In the genomic region with DNA sequence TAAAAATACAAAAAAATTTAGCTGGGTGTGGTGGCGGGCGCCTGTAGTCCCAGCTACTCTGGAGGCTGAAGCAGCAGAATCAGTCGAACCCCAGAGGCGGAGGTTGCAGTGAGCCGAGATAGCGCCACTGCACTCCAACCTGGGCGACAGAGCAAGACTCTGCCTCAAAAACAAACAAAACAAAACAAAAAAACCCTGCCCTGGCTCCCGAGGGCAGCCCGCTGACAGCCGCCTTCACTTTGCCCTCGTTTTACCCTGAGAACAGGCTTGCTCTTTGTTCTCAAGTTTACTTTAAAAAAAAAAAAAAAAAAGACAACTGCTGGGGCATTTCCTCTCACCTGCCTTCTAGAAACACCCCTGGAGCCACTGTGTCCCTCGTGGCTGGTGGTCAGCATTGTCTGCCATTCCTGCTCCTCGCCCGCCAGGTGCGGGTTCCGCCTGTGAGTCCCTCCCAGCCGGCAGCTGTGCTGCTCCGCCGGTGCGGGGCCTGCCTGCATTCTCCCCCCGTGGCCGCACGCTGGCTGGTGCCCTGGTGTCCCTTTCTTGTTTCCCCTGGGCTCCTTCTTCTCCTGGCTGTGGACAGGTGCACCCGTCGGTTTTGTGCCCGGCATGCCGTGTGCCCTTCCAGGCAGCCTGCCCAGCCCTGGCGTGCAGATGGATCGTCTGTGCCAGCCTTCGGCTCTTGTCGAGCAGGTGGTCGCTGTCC, we compare ENCODE assay signal across 15 cellular contexts.
DNase-seq lines count a peak whose midpoint lies in the region; ATAC-seq, FAIRE-seq and TF ChIP-seq lines count a peak whose summit lies in the region.
"Had no signal": no experiment of that assay in that cellular context is flagged by ENCODE, and none has a peak within 500 bp of the region (broad histone marks: within the 10 kb centered on the region; RNA-seq: fewer than 3 reads in every experiment).

No MANE protein-coding gene starts in this region.

- CTCF ChIA-PET in activated CD8-positive, alpha-beta T cell treated with anti-CD3 and anti-CD28 coated beads for 36 hours (lab: Charles Lee): no interaction called here

- no peak overlapping the region for H3K4me3 ChIP-seq in NT2/D1 (ENCODE audit: insufficient read length, low read depth)

- no peak overlapping the region for H3K27ac Mint-ChIP-seq in activated CD8-positive, alpha-beta T cell treated with anti-CD3 and anti-CD28 coated beads for 36 hours
- H3K27ac Mint-ChIP-seq: activated T-cell treated with anti-CD3 and anti-CD28 coated beads, Interleukin-2, amount 50 U/mL, for 72 hours had no signal

- peak overlapping the region; percentile 1 for H3K9ac ChIP-seq in NT2/D1 (ENCODE audit: insufficient read length, low read depth)

- no peaks in the 10 kb centered on the region for H3K27me3 Mint-ChIP-seq in activated CD8-positive, alpha-beta T cell treated with anti-CD3 and anti-CD28 coated beads for 36 hours

- DNase-seq in Right ventricle myocardium superior (peak; percentile 53), cardiac septum (ENCODE audit: low spot score) (no peak), NT2/D1 (ENCODE audit: low read depth, low spot score) (no peak), left colon (peak in 1 of 2 donors; percentile 39), hippocampal formation (lab: John Stamatoyannopoulos, UW) (no peak), GM12892 (ENCODE audit: insufficient read length) (no peak)
- DNase-seq in activated CD8-positive, alpha-beta T cell treated with anti-CD3 and anti-CD28 coated beads for 36 hours: no peak
- DNase-seq: activated CD4-positive, CD25-positive, alpha-beta regulatory T cell treated with anti-CD3 and anti-CD28 coated beads, Interleukin-2, amount 50 U/mL, for 72 hours; activated T-cell treated with anti-CD3 and anti-CD28 coated beads, Interleukin-2, amount 50 U/mL, for 72 hours; DND-41; effector CD8-positive, alpha-beta T cell; foreskin fibroblast; stimulated activated CD4-positive, alpha-beta T cell treated with anti-CD3 and anti-CD28 coated beads, Interleukin-15, amount 100 ng/mL, for 24 hours had no signal

- POLR2A ChIA-PET in activated CD8-positive, alpha-beta T cell treated with anti-CD3 and anti-CD28 coated beads for 36 hours (lab: Charles Lee): no interaction called here

- no peak for TF ChIP-seq POLR2A in GM12892 (IDR thresholded peaks at IDR 0.05; ENCODE audit: low read depth, low read length)

- no peaks in the 10 kb centered on the region for H3K9me3 Mint-ChIP-seq in activated CD8-positive, alpha-beta T cell treated with anti-CD3 and anti-CD28 coated beads for 36 hours
- H3K9me3 Mint-ChIP-seq: activated T-cell treated with anti-CD3 and anti-CD28 coated beads, Interleukin-2, amount 50 U/mL, for 72 hours had no signal

- H3K4me1 Mint-ChIP-seq in activated CD8-positive, alpha-beta T cell treated with anti-CD3 and anti-CD28 coated beads for 36 hours (ENCODE audit: low read depth): no peaks in the 10 kb centered on the region

- no peaks in the 10 kb centered on the region for H3K27me3 ChIP-seq in NT2/D1 (ENCODE audit: insufficient read depth, insufficient read length)

- intact Hi-C loops in Right ventricle myocardium superior (cut with DNase I) (no loop called here), cardiac septum (cut with DNase I) (no loop called here), left colon (cut with DNase I, micrococcal nuclease) (no loop called here)
- intact Hi-C loops in activated CD8-positive, alpha-beta T cell treated with anti-CD3 and anti-CD28 coated beads for 36 hours (cut with micrococcal nuclease): no loop called here

- FAIRE-seq in GM12892 (lab: Jason Lieb, UNC): no peak
- FAIRE-seq: GM12891 had no signal

- peak; percentile 73 for ATAC-seq in Right ventricle myocardium superior (ENCODE audit: poor library complexity)
- ATAC-seq in left colon: peak; percentile 81
- ATAC-seq in HG03045 (IDR thresholded peaks at IDR 0.05; ENCODE audit: unreplicated experiment): no peak
- no peak for ATAC-seq in activated CD8-positive, alpha-beta T cell treated with anti-CD3 and anti-CD28 coated beads for 36 hours
- ATAC-seq: activated T-cell treated with anti-CD3 and anti-CD28 coated beads, Interleukin-2, amount 50 U/mL, for 72 hours had no signal

- H3K36me3 Mint-ChIP-seq in activated CD8-positive, alpha-beta T cell treated with anti-CD3 and anti-CD28 coated beads for 36 hours (ENCODE audit: low read depth): peaks cover 36% of the 10 kb centered on the region

- no peak for TF ChIP-seq CTCF in activated CD8-positive, alpha-beta T cell treated with anti-CD3 and anti-CD28 coated beads for 36 hours (IDR thresholded peaks at IDR 0.05)

- H3K36me3 ChIP-seq in NT2/D1 (ENCODE audit: insufficient read depth, insufficient read length, low read length): peaks cover 76% of the 10 kb centered on the region

- no peaks in the 10 kb centered on the region for H3K9me3 ChIP-seq in NT2/D1 (ENCODE audit: insufficient read depth, low read length)

- no peaks in the 10 kb centered on the region for H3K4me1 ChIP-seq in NT2/D1 (ENCODE audit: insufficient read depth, insufficient read length)

- H3K4me3 Mint-ChIP-seq in activated CD8-positive, alpha-beta T cell treated with anti-CD3 and anti-CD28 coated beads for 36 hours: no peak overlapping the region
- H3K4me3 Mint-ChIP-seq: activated T-cell treated with anti-CD3 and anti-CD28 coated beads, Interleukin-2, amount 50 U/mL, for 72 hours had no signal

Comparison
In these comparisons a context has a peak if more than half of its experiments do, and no peak if none do; other contexts are left out.
1. ATAC-seq: peak in Right ventricle myocardium superior (single experiment) and left colon (single experiment); none in HG03045 (single experiment) and activated CD8-positive, alpha-beta T cell treated with anti-CD3 and anti-CD28 coated beads for 36 hours (single experiment).